In the genomic region with DNA sequence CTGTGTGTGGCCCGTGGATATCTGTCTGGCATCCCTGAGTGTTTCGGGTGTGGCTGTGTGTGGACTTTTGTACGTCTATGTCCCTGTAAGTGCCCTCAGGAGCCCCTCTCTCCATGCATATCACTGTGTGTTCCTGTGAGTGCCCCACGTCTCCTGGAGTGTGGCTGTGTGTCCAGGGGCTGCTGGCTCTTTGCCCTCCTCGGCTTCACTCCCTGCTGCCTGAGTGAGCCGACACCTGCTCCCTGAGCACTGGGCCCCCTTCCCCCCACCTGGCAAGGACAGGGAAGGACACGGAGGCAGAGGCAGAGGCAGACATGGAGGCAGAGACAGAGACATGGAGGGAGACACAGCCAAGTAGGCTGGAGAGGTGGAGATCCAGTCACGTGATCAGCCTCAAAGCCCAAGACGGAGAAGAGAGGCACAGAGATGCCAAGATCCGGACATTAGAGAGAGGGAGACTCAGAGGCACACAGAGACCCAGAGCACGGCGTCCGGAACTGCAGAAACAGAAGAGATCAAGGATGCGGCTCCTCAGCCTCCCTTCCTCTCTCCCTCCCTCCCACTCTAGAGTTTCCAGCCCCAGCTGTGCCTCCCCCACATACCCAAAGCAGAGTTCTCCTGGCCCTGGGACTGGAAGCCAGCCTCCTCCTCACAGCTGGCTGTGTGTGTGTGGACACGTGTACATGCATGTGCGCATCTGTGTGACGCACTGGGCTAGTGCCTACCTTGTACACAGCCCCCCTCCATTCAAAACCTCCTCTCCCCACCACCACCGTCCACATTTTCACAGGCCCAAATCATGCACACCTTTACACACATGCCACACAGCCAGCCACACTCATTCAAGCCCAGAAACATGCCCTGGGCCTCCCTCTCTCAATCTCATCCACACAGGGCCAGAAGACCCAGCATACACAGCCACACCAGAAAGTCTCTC, we compare ENCODE assay signal across 1 cellular context.
TF ChIP-seq lines count a peak whose summit lies in the region.

No MANE protein-coding gene starts in this region.

TF ChIP-seq in endothelial cell of umbilical vein, 7 proteins besides CTCF, POLR2A, EP300 and RAD21 (continued from another document):
- no peak for TF ChIP-seq FOS (IDR thresholded peaks at IDR 0.05; ENCODE audit: borderline replicate concordance, insufficient read depth, low read length)
- TF ChIP-seq MYC (IDR thresholded peaks at IDR 0.05; ENCODE audit: low read depth, low read length), result no peak
- TF ChIP-seq JUN (IDR thresholded peaks at IDR 0.05; ENCODE audit: borderline replicate concordance, insufficient read depth, insufficient read length, low read depth), result no peak
- no peak for TF ChIP-seq POLR2AphosphoS5 (IDR thresholded peaks at IDR 0.05; ENCODE audit: insufficient read depth, low read depth, low read length)
- TF ChIP-seq EZH2 (IDR thresholded peaks at IDR 0.05; ENCODE audit: borderline replicate concordance, low read depth, low read length, severe bottlenecking), result no peak
TF ChIP-seq in endothelial cell of umbilical vein: peak in this region for 0.
